Comparison of ENCODE assay signal across 14 cellular contexts in genomic region chr20:10842116-10842515, GRCh38.
"Had no signal": no experiment of that assay in that cellular context is flagged by ENCODE, and none has a peak within 500 bp of the region (broad histone marks: within the 10 kb centered on the region; RNA-seq: fewer than 3 reads in every experiment).

No MANE protein-coding gene starts in this region.

- H3K4me2 ChIP-seq: neural progenitor cell had no signal

- H2AFZ ChIP-seq: neural progenitor cell had no signal

- H3K4me1 ChIP-seq: neural progenitor cell, sigmoid colon, thyroid gland had no signal

- H3K4me3 ChIP-seq: neural progenitor cell, ovary, sigmoid colon, thyroid gland had no signal

- DNase-seq: activated CD4-positive, alpha-beta T cell treated with anti-CD3 and anti-CD28 coated beads, Interleukin-2, amount 50 U/mL, for 48 hours; activated naive CD4-positive, alpha-beta T cell treated with anti-CD3 and anti-CD28 coated beads for 36 hours; activated naive CD8-positive, alpha-beta T cell treated with anti-CD3 and anti-CD28 coated beads, Interleukin-2, amount 50 U/mL, for 24 hours; aorta; dermis blood vessel endothelial cell; effector memory CD8-positive, alpha-beta T cell; naive B cell; ovary; sigmoid colon; stimulated activated CD4-positive, alpha-beta T cell treated with anti-CD3 and anti-CD28 coated beads, Interleukin-12 subunit alpha, Interleukin-12 subunit beta, amount 100 ng/mL, for 4 hours; T1000; thyroid gland had no signal

- H3K9me3 ChIP-seq: ovary, thyroid gland had no signal

- H3K27me3 ChIP-seq: neural progenitor cell, ovary, sigmoid colon, thyroid gland had no signal

- H3K27ac ChIP-seq: epithelial cell of prostate, neural progenitor cell, ovary, sigmoid colon, thyroid gland had no signal

- H3K9ac ChIP-seq: neural progenitor cell had no signal

- H3K36me3 ChIP-seq: neural progenitor cell, ovary, sigmoid colon, thyroid gland had no signal
